In the genomic region with DNA sequence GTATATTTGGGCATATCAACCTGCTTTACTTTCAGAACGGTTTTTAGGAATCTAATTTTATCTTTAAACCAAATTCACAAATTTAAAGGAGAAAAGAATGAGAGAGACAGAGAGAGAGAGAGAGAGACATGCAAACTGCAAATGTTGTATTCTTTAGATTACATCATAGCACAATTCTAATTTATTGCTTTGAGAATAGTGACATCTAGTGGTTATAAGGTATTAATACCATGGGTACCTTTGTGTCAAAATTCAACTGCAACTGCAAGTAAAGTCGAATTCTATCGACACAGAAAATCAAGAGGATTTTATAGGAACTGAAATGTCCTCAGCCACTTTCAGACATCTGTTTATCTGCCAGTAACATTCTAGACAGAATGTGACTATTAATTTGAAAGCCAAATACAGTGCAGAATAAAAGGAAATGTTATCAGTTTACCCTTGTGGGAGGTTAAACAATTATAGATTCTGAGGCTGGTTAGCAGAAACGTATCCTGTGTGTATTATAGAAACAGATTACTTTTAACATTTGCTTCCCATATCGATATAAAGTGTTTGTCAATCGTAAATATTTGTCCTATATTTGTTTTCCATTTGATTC, we compare ENCODE assay signal across 8 cellular contexts.
DNase-seq lines count a peak whose midpoint lies in the region; ATAC-seq, FAIRE-seq and TF ChIP-seq lines count a peak whose summit lies in the region.

No MANE protein-coding gene starts in this region.

- H3K9ac ChIP-seq in GM12878 (ENCODE audit: control insufficient read depth, insufficient read depth, low read length), result no peak overlapping the region

- intact Hi-C loops in GM12878 (cut with micrococcal nuclease; ENCODE audit: unreplicated experiment), result loop anchor here (5.0 kb wide), 1 partner anchor 1335 kb away; a partner anchor contains a TSS

- RAD21 ChIA-PET in GM12878 (lab: Charles Lee; ENCODE audit: unreplicated experiment), result no interaction called here

- TF ChIP-seq POLR2A in GM12878 (IDR thresholded peaks at IDR 0.05; ENCODE audit: low read depth, low read length), result no peak

- H3K27ac ChIP-seq in GM12878 (ENCODE audit: control insufficient read depth, insufficient read depth), result no peak overlapping the region

- 2% methylated on average over 6 of the region's 6 CpGs for WGBS in GM12878 (ENCODE audit: insufficient coverage, insufficient replicate concordance, low lambda C conversion rate, missing lambda C conversion rate)

- POLR2A ChIA-PET in GM12878 (lab: Charles Lee), result no interaction called here

- no TSS peak for BruUV-seq in GM12878 (replicated peaks; lab: Mats Ljungman, UMichigan)

- TF ChIP-seq EP300 in GM12878 (IDR thresholded peaks at IDR 0.05; ENCODE audit: borderline replicate concordance in 1 of 2, control insufficient read depth in 1 of 2, low read depth in 2 of 2, low read length in 2 of 2), result no peak

- DNase-seq in COLO829 (ENCODE audit: low spot score) (peak; percentile 57), NCI-H2171 treated with DMSO at 0.1 percent for 48 hours (lab: John Stamatoyannopoulos, UW) (peak; percentile 70), GM12878 (ENCODE audit: low read depth, low spot score) (peak; percentile 7), left lobe of liver (ENCODE audit: low spot score) (no peak), UCSD-AML1 (lab: John Stamatoyannopoulos, UW; ENCODE audit: unreplicated experiment) (no peak), HK-2 (ENCODE audit: unreplicated experiment) (no peak)

- CTCF ChIA-PET in GM12878 (lab: Yijun Ruan, JAX), result interaction anchor here (1.0 to 2.0 kb wide), 6 partner anchors 21 to 1333 kb away, joined by 3 to 7 read pairs (median 4); a partner anchor contains a TSS

- H3K27me3 ChIP-seq in GM12878 (replicated peaks in 1 of 2; ENCODE audit: control insufficient read depth in 2 of 2, insufficient read depth in 2 of 2, low read length in 1 of 2), result no peaks in the 10 kb centered on the region

- H2AFZ ChIP-seq in GM12878 (ENCODE audit: control insufficient read depth, low read depth, low read length), result no peak overlapping the region

- peak; percentile 67 for TF ChIP-seq RAD21 in GM12878 (IDR thresholded peaks at IDR 0.05; ENCODE audit: insufficient read depth, low read depth, low read length)

- no peak overlapping the region for H3K4me2 ChIP-seq in GM12878 (ENCODE audit: control insufficient read depth, insufficient read depth)

- H3K4me3 ChIP-seq in GM12878, result no peak overlapping the region

- no peaks in the 10 kb centered on the region for H3K9me3 ChIP-seq in GM12878 (replicated peaks; ENCODE audit: control insufficient read depth, insufficient read depth, low read length)

- no peaks in the 10 kb centered on the region for H3K4me1 ChIP-seq in GM12878 (ENCODE audit: control insufficient read depth, insufficient read depth, low read length)

- in situ Hi-C loops in GM12878 (cut with MboI), result loop anchor here (25.0 kb wide), 1 partner anchor 1805 kb away; no protein-coding TSS in a partner anchor

- peak; percentile 38 to 58 (median 38); a peak in 5 of 6 replicates for TF ChIP-seq CTCF in GM12878 (IDR thresholded peaks at IDR 0.05 in 2 of 3, conservative IDR thresholded peaks at IDR 0.05 in 1 of 3; ENCODE audit: control insufficient read depth in 2 of 3, extremely low read depth in 1 of 3, insufficient read depth in 1 of 3, low read depth in 3 of 3, low read length in 3 of 3)

- ATAC-seq in GM19025 (IDR thresholded peaks at IDR 0.05; ENCODE audit: low read depth, unreplicated experiment) (peak; percentile 77), HG03103 (IDR thresholded peaks at IDR 0.05; ENCODE audit: low read depth, unreplicated experiment) (peak; percentile 74), GM12878 (peak; percentile 90), left lobe of liver (peak; percentile 87)

- H3K36me3 ChIP-seq in GM12878 (ENCODE audit: control insufficient read depth in 2 of 2, insufficient read depth in 2 of 2, low read length in 1 of 2), result no peaks in the 10 kb centered on the region

- no peaks in the 10 kb centered on the region for H4K20me1 ChIP-seq in GM12878 (ENCODE audit: control insufficient read depth, insufficient read depth)

- FAIRE-seq in GM12878 (lab: Jason Lieb, UNC), result peak; percentile 49

- SMC1A ChIA-PET in GM12878 (lab: Charles Lee; ENCODE audit: uncharacterized antibody, unreplicated experiment), result interaction anchor here (1.5 kb wide), 1 partner anchor 19 kb away, joined by 6 read pairs; no protein-coding TSS in a partner anchor

- no peaks in the 10 kb centered on the region for H3K79me2 ChIP-seq in GM12878 (ENCODE audit: control insufficient read depth, insufficient read depth, low read length)

TF ChIP-seq in GM12878, 131 proteins besides CTCF, POLR2A, EP300 and RAD21:
- TF ChIP-seq FOXM1 (IDR thresholded peaks at IDR 0.05; ENCODE audit: low read depth, low read length), result peak; percentile 65; the same call in 1 of the 2 replicates
- TF ChIP-seq, protein P1, sequence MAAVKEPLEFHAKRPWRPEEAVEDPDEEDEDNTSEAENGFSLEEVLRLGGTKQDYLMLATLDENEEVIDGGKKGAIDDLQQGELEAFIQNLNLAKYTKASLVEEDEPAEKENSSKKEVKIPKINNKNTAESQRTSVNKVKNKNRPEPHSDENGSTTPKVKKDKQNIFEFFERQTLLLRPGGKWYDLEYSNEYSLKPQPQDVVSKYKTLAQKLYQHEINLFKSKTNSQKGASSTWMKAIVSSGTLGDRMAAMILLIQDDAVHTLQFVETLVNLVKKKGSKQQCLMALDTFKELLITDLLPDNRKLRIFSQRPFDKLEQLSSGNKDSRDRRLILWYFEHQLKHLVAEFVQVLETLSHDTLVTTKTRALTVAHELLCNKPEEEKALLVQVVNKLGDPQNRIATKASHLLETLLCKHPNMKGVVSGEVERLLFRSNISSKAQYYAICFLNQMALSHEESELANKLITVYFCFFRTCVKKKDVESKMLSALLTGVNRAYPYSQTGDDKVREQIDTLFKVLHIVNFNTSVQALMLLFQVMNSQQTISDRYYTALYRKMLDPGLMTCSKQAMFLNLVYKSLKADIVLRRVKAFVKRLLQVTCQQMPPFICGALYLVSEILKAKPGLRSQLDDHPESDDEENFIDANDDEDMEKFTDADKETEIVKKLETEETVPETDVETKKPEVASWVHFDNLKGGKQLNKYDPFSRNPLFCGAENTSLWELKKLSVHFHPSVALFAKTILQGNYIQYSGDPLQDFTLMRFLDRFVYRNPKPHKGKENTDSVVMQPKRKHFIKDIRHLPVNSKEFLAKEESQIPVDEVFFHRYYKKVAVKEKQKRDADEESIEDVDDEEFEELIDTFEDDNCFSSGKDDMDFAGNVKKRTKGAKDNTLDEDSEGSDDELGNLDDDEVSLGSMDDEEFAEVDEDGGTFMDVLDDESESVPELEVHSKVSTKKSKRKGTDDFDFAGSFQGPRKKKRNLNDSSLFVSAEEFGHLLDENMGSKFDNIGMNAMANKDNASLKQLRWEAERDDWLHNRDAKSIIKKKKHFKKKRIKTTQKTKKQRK (IDR thresholded peaks at IDR 0.05; ENCODE audit: low read depth, low read length), result no peak
- peak; percentile 41; the same call in 1 of the 2 replicates for TF ChIP-seq SMC3 (IDR thresholded peaks at IDR 0.05; ENCODE audit: borderline replicate concordance, low read length)
- no peak for TF ChIP-seq IKZF1 (conservative IDR thresholded peaks at IDR 0.05)
- 0 out of 2 replicates have a peak, but pooled peaks have one; percentile 5 for TF ChIP-seq JUNB (IDR thresholded peaks at IDR 0.05)
- TF ChIP-seq, protein P2, sequence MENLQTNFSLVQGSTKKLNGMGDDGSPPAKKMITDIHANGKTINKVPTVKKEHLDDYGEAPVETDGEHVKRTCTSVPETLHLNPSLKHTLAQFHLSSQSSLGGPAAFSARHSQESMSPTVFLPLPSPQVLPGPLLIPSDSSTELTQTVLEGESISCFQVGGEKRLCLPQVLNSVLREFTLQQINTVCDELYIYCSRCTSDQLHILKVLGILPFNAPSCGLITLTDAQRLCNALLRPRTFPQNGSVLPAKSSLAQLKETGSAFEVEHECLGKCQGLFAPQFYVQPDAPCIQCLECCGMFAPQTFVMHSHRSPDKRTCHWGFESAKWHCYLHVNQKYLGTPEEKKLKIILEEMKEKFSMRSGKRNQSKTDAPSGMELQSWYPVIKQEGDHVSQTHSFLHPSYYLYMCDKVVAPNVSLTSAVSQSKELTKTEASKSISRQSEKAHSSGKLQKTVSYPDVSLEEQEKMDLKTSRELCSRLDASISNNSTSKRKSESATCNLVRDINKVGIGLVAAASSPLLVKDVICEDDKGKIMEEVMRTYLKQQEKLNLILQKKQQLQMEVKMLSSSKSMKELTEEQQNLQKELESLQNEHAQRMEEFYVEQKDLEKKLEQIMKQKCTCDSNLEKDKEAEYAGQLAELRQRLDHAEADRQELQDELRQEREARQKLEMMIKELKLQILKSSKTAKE (IDR thresholded peaks at IDR 0.05; ENCODE audit: low read depth, poor library complexity, severe bottlenecking), result peak; percentile 23
- TF ChIP-seq ATF7 (IDR thresholded peaks at IDR 0.05; ENCODE audit: low read depth), result peak; percentile 97
- TF ChIP-seq, protein P3, sequence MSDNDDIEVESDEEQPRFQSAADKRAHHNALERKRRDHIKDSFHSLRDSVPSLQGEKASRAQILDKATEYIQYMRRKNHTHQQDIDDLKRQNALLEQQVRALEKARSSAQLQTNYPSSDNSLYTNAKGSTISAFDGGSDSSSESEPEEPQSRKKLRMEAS (IDR thresholded peaks at IDR 0.05; ENCODE audit: low read depth, low read length), result no peak
- peak; percentile 18 for TF ChIP-seq ZZZ3 (IDR thresholded peaks at IDR 0.05; ENCODE audit: control insufficient read depth, insufficient read length, low read depth)
- TF ChIP-seq CREM (IDR thresholded peaks at IDR 0.05; ENCODE audit: low read depth), result no peak
- no peak; the same call in 1 of the 2 replicates for TF ChIP-seq NFIC (IDR thresholded peaks at IDR 0.05; ENCODE audit: low read depth, low read length)
- TF ChIP-seq, protein P4, sequence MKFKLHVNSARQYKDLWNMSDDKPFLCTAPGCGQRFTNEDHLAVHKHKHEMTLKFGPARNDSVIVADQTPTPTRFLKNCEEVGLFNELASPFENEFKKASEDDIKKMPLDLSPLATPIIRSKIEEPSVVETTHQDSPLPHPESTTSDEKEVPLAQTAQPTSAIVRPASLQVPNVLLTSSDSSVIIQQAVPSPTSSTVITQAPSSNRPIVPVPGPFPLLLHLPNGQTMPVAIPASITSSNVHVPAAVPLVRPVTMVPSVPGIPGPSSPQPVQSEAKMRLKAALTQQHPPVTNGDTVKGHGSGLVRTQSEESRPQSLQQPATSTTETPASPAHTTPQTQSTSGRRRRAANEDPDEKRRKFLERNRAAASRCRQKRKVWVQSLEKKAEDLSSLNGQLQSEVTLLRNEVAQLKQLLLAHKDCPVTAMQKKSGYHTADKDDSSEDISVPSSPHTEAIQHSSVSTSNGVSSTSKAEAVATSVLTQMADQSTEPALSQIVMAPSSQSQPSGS (IDR thresholded peaks at IDR 0.05; ENCODE audit: low read length), result peak; percentile 96

Comparison
In these comparisons a context has a peak if more than half of its experiments do, and no peak if none do; other contexts are left out.
1. DNase-seq: peak in COLO829 (single experiment), NCI-H2171 treated with DMSO at 0.1 percent for 48 hours (single experiment) and GM12878 (single experiment); none in left lobe of liver (single experiment), UCSD-AML1 (single experiment) and HK-2 (single experiment).
2. Peak in every context shown above with its lines, with median percentiles within 50 percentile points of each other: ATAC-seq.